ENCODE assay signal across 1 cellular context in genomic region chr5:122353361-122353760, GRCh38. TPM values are rescaled to one million over a fixed set of nuclear protein-coding genes. Genes with fewer than 3 reads are reported as not detected.
"Had no signal": no experiment of that assay in that cellular context is flagged by ENCODE, and none has a peak within 500 bp of the region (broad histone marks: within the 10 kb centered on the region; RNA-seq: fewer than 3 reads in every experiment).

No MANE protein-coding gene starts in this region.

RNA-seq across cellular contexts. Expression of gene SNCAIP, which starts 41.3 kb away (rescaled TPM):
- polyA plus RNA-seq: keratinocyte had no signal
